In the genomic region with DNA sequence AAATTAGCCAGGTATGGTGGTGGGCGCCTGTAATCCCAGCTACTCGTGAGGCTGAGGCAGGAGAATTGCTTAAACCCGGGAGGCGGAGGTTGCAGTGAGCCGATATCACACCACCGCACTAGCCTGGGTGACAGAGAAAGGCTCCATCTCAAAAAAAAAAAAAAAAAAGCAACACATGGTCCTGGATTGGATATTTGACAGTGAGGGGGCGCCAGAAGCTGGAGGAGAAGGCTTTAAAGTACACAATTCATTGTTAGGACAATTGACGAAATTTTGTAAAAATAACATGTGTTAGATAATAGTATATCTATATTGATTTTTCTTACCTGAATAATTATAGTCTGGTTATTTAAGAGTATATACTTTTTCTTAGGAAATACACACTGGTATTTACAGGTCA, we compare ENCODE assay signal across 15 cellular contexts. TPM values are rescaled to one million over a fixed set of nuclear protein-coding genes. Genes with fewer than 3 reads are reported as not detected.
DNase-seq lines count a peak whose midpoint lies in the region; ATAC-seq, FAIRE-seq and TF ChIP-seq lines count a peak whose summit lies in the region.
"Had no signal": no experiment of that assay in that cellular context is flagged by ENCODE, and none has a peak within 500 bp of the region (broad histone marks: within the 10 kb centered on the region; RNA-seq: fewer than 3 reads in every experiment).

No MANE protein-coding gene starts in this region.

- no peaks in the 10 kb centered on the region for H3K79me2 ChIP-seq in HepG2 (ENCODE audit: insufficient read depth, low read length)

- no peak overlapping the region for H2AFZ ChIP-seq in HepG2 (ENCODE audit: low read length)
- H2AFZ ChIP-seq: GM23248 had no signal

- no peak for TF ChIP-seq RAD21 in HepG2 (CRISPR knock-in tag; IDR thresholded peaks at IDR 0.05)

- no peak for TF ChIP-seq CTCF in HepG2 (CRISPR knock-in tag; IDR thresholded peaks at IDR 0.05)
- TF ChIP-seq CTCF in right lobe of liver (IDR thresholded peaks at IDR 0.05) = no peak
- TF ChIP-seq CTCF in endodermal cell (conservative IDR thresholded peaks at IDR 0.05) = peak; percentile 49

- ATAC-seq in HepG2 = no peak
- no peak for ATAC-seq in right lobe of liver

- H3K27me3 Mint-ChIP-seq in endodermal cell (ENCODE audit: insufficient read depth) = no peaks in the 10 kb centered on the region

- FAIRE-seq in HepG2 (lab: Jason Lieb, UNC) = no peak

- H3K36me3 Mint-ChIP-seq in endodermal cell (ENCODE audit: low read depth) = no peaks in the 10 kb centered on the region
- H3K36me3 Mint-ChIP-seq: CD4-positive, alpha-beta memory T cell had no signal

- TF ChIP-seq EP300 in HepG2 (IDR thresholded peaks at IDR 0.05; ENCODE audit: low read depth in 2 of 2, low read length in 2 of 2) (no peak), HepG2 (CRISPR knock-in tag; IDR thresholded peaks at IDR 0.05; ENCODE audit: borderline replicate concordance) (no peak)

- CTCF ChIA-PET in HepG2 (lab: Yijun Ruan, JAX; ENCODE audit: low intra/inter-chr PET ratio, low total read pairs) = no interaction called here

- no peaks in the 10 kb centered on the region; a peak in 2 of 5 replicates for H3K27me3 ChIP-seq in HepG2 (ENCODE audit: control insufficient read depth in 1 of 2, insufficient read depth in 2 of 2, low read length in 2 of 2)
- no peaks in the 10 kb centered on the region for H3K27me3 ChIP-seq in right lobe of liver
- no peaks in the 10 kb centered on the region for H3K27me3 ChIP-seq in endodermal cell (ENCODE audit: control insufficient read depth, insufficient read depth, low read length, poor library complexity, severe bottlenecking)
- no peaks in the 10 kb centered on the region for H3K27me3 ChIP-seq in MG63
- H3K27me3 ChIP-seq: SJSA1 had no signal

- no peak overlapping the region for H3K27ac ChIP-seq in HepG2 (ENCODE audit: extremely low read length, insufficient read depth, low read length)
- H3K27ac ChIP-seq in right lobe of liver = no peak overlapping the region
- no peak overlapping the region for H3K27ac ChIP-seq in endodermal cell (ENCODE audit: low read depth, low read length)
- H3K27ac ChIP-seq: GM23248, KMS-11, RWPE1, SJSA1 had no signal

- WGBS in HepG2 (ENCODE audit: low lambda C conversion rate) = 60% methylated on average over 8 of the region's 8 CpGs
- 81% methylated on average over 8 of the region's 8 CpGs for WGBS in right lobe of liver (ENCODE audit: insufficient coverage, low coverage, low lambda C conversion rate, missing lambda C conversion rate)
- WGBS in endodermal cell (ENCODE audit: insufficient coverage in 1 of 2, insufficient read length in 1 of 2), 2 experiments = 80 to 88% methylated on average over 4 to 7 of the region's 8 CpGs

- H3K4me1 ChIP-seq in HepG2 (ENCODE audit: insufficient read depth, low read length) (peaks cover 10% of the 10 kb centered on the region), right lobe of liver (peaks cover 0 to 5% (median 0%) of the 10 kb centered on the region in 4 donors), endodermal cell (ENCODE audit: control insufficient read depth, insufficient read depth, low read length) (no peaks in the 10 kb centered on the region)

- H3K36me3 ChIP-seq in HepG2 (replicated peaks in 1 of 2; ENCODE audit: control insufficient read depth in 1 of 2, insufficient read depth in 2 of 2, low read length in 2 of 2) (no peaks in the 10 kb centered on the region), right lobe of liver (no peaks in the 10 kb centered on the region), endodermal cell (ENCODE audit: control insufficient read depth, insufficient read depth, low read length) (no peaks in the 10 kb centered on the region), MG63 (no peaks in the 10 kb centered on the region)
- H3K36me3 ChIP-seq: SJSA1 had no signal

- H3K4me3 ChIP-seq in HepG2 (replicated peaks in 1 of 3; ENCODE audit: insufficient read depth in 1 of 3, low read depth in 2 of 3, low read length in 3 of 3) (no peak overlapping the region), right lobe of liver (no peak overlapping the region), endodermal cell (ENCODE audit: low read length) (no peak overlapping the region), MG63 (no peak overlapping the region)
- H3K4me3 ChIP-seq: GM23248, SJSA1 had no signal

- in situ Hi-C loops in HepG2 (cut with HindIII; ENCODE audit: extremely low pct_ligation_motif_present, low pct_unique_long_range_greater_than_20kb) = no loop called here

- no peak overlapping the region for H3K27ac Mint-ChIP-seq in endodermal cell
- H3K27ac Mint-ChIP-seq: B cell; CD4-positive, alpha-beta memory T cell had no signal

- no TSS peak for BruUV-seq in HepG2 (replicated peaks; lab: Mats Ljungman, UMichigan)

- no peaks in the 10 kb centered on the region for H3K4me1 Mint-ChIP-seq in endodermal cell
- H3K4me1 Mint-ChIP-seq: B cell had no signal

- POLR2A ChIA-PET in HepG2 (lab: Yijun Ruan, JAX) = no interaction called here

- H3K9me3 ChIP-seq in HepG2 (ENCODE audit: low read length) (peaks cover 4% of the 10 kb centered on the region; the same call in 1 of the 2 replicates), right lobe of liver (no peaks in the 10 kb centered on the region), endodermal cell (ENCODE audit: control insufficient read depth, low read length) (peaks cover 5% of the 10 kb centered on the region), MG63 (peaks cover 3% of the 10 kb centered on the region; the same call in 1 of the 2 replicates)

- H4K20me1 ChIP-seq in HepG2 (ENCODE audit: insufficient read depth, low read length) = no peaks in the 10 kb centered on the region

- intact Hi-C loops in HepG2 (cut with micrococcal nuclease; ENCODE audit: unreplicated experiment) (loop anchor here (5.0 kb wide), 1 partner anchor 148 kb away; no protein-coding TSS in a partner anchor), right lobe of liver (cut with DNase I) (no loop called here)

- H3K9ac ChIP-seq in HepG2 (ENCODE audit: insufficient read depth, low read depth, low read length) (no peak overlapping the region), endodermal cell (ENCODE audit: extremely low read depth, low read length, poor library complexity, severe bottlenecking) (no peak overlapping the region)
- H3K9ac ChIP-seq: GM23248, KMS-11 had no signal

- H3K4me2 ChIP-seq in HepG2 (ENCODE audit: low read depth, low read length) = no peak overlapping the region
- H3K4me2 ChIP-seq: KMS-11 had no signal

- peak; percentile 3 for DNase-seq in HepG2 (ENCODE audit: low spot score)
- no peak for DNase-seq in right lobe of liver
- peak; percentile 24 for DNase-seq in OCI-M1 (lab: John Stamatoyannopoulos, UW)
- no peak for DNase-seq in endodermal cell
- DNase-seq in NCI-H1417 (lab: John Stamatoyannopoulos, UW) = no peak
- no peak for DNase-seq in SKM-1 (lab: John Stamatoyannopoulos, UW; ENCODE audit: unreplicated experiment)
- no peak for DNase-seq in MG63
- DNase-seq: CD4-positive, alpha-beta memory T cell; GM23248; NCI-H2029; NCI-H524 had no signal

- TF ChIP-seq POLR2A in HepG2 (IDR thresholded peaks at IDR 0.05; ENCODE audit: insufficient read depth in 1 of 2, low read depth in 2 of 2, low read length in 2 of 2) = no peak
- no peak for TF ChIP-seq POLR2A in right lobe of liver (IDR thresholded peaks at IDR 0.05)

- no peak overlapping the region for H3K4me3 Mint-ChIP-seq in endodermal cell
- H3K4me3 Mint-ChIP-seq: B cell; CD4-positive, alpha-beta memory T cell had no signal

- H3K9me3 Mint-ChIP-seq in endodermal cell = peaks cover 6% of the 10 kb centered on the region

TF ChIP-seq in HepG2, 621 proteins besides CTCF, POLR2A, EP300 and RAD21 (continues in another document):
- no peak for TF ChIP-seq ZNF441 (CRISPR knock-in tag; IDR thresholded peaks at IDR 0.05; ENCODE audit: borderline replicate concordance)

RNA-seq across cellular contexts. Expression of a gene that starts 50.2 kb away (rescaled TPM):
- 26.3 and 34.5 TPM in 2 replicates for total RNA-seq in HepG2 (2016; rRNA removed; fragmentation: Illumina TruSeq; extraction: Trizol)
- 13.2 and 14.9 TPM in 2 replicates for total RNA-seq in HepG2 (2016; cell fraction: cytosol; rRNA removed; fragmentation: Illumina TruSeq; extraction: Trizol; ENCODE audit: low read depth)
- 26.0 and 33.3 TPM in 2 replicates for total RNA-seq in HepG2 (2016; cell fraction: insoluble cytoplasmic fraction; rRNA removed; fragmentation: Illumina TruSeq; extraction: Trizol)
- 22.1 and 27.5 TPM in 2 replicates for total RNA-seq in HepG2 (2016; cell fraction: membrane; rRNA removed; fragmentation: Illumina TruSeq; extraction: Trizol)
- total RNA-seq in HepG2 (2016; cell fraction: nucleus; rRNA removed; fragmentation: Illumina TruSeq; extraction: Trizol) = 43.3 and 47.3 TPM in 2 replicates
- polyA plus RNA-seq in HepG2 (2011; rRNA removed) = 9.5 and 12.4 TPM in 2 replicates
- 4.4 and 7.8 TPM in 2 replicates for polyA plus RNA-seq in HepG2 (2011; cell fraction: cytosol; rRNA removed)
- polyA plus RNA-seq in HepG2 (2011; cell fraction: nucleus; rRNA removed) = 6.4 and 8.8 TPM in 2 replicates
- 18.5 and 21.8 TPM in 2 replicates for polyA plus RNA-seq in HepG2 (2012)
- 2.3 and 2.6 TPM in 2 replicates for polyA plus RNA-seq in HepG2 (2016; cell fraction: cytosol; fragmentation: Illumina TruSeq; extraction: Trizol; ENCODE audit: low read depth)
- 22.3 and 24.0 TPM in 2 replicates for polyA plus RNA-seq in HepG2 (2016; cell fraction: insoluble cytoplasmic fraction; fragmentation: Illumina TruSeq; extraction: Trizol; ENCODE audit: low read depth)
- 6.8 and 8.8 TPM in 2 replicates for polyA plus RNA-seq in HepG2 (2016; cell fraction: membrane; fragmentation: Illumina TruSeq; extraction: Trizol; ENCODE audit: low read depth)
- polyA plus RNA-seq in HepG2 (2016; cell fraction: nucleus; fragmentation: Illumina TruSeq; extraction: Trizol; ENCODE audit: insufficient read depth, low read depth) = 15.4 and 17.1 TPM in 2 replicates
- 17.2 and 27.7 TPM in 2 replicates for polyA minus RNA-seq in HepG2 (2011; rRNA and poly(A)+ RNA removed; ENCODE audit: low replicate concordance)
- polyA minus RNA-seq in HepG2 (2011; cell fraction: cytosol; rRNA and poly(A)+ RNA removed) = 15.7 and 25.4 TPM in 2 replicates
- polyA minus RNA-seq in HepG2 (2011; cell fraction: nucleus; rRNA and poly(A)+ RNA removed) = 121 and 136 TPM in 2 replicates
- 10 to 100 TPM; 14.7 to 22.7 (median 18.7) TPM for total RNA-seq in right lobe of liver
- 10 to 100 TPM; 31.4 to 34.9 TPM for total RNA-seq in endodermal cell
- 23.5 TPM for polyA plus RNA-seq in endodermal cell (2013, experiment 1 of 2)
- polyA plus RNA-seq in endodermal cell (2013, experiment 2 of 2) = 23.4 TPM
- 16.4 and 25.1 TPM in 2 replicates for total RNA-seq in MG63 (2014; rRNA removed; shearing (Covaris generic); ENCODE audit: low replicate concordance)

Comparison
In these comparisons a context has a peak if more than half of its experiments do, and no peak if none do; other contexts are left out.
1. DNase-seq: peak in HepG2 (single experiment) and OCI-M1 (single experiment); none in right lobe of liver (0 of 3), endodermal cell (single experiment), NCI-H1417 (0 of 3), SKM-1 (single experiment) and MG63 (single experiment).